Comparison of ENCODE assay signal across 10 cellular contexts in genomic region chr1:77687519-77687906, GRCh38. TPM values are rescaled to one million over a fixed set of nuclear protein-coding genes. Genes with fewer than 3 reads are reported as not detected.
A peak's percentile ranks its signal among the peaks of the same experiment; 100 is the strongest.
DNase-seq lines count a peak whose midpoint lies in the region; ATAC-seq and TF ChIP-seq lines count a peak whose summit lies in the region.
"Had no signal": no experiment of that assay in that cellular context is flagged by ENCODE, and none has a peak within 500 bp of the region (broad histone marks: within the 10 kb centered on the region; RNA-seq: fewer than 3 reads in every experiment).

No MANE protein-coding gene starts in this region.

- H3K9me3 ChIP-seq in NT2/D1 (ENCODE audit: insufficient read depth, low read length) (no peaks in the 10 kb centered on the region), mucosa of descending colon (no peaks in the 10 kb centered on the region)
- H3K9me3 ChIP-seq: vagina had no signal

- intact Hi-C loops in mucosa of descending colon (cut with DNase I, micrococcal nuclease): no loop called here

- H3K4me1 ChIP-seq in NT2/D1 (ENCODE audit: insufficient read depth, insufficient read length) (no peaks in the 10 kb centered on the region), mucosa of descending colon (ENCODE audit: low read depth) (peaks cover 3% of the 10 kb centered on the region)

- POLR2A ChIA-PET in BJ (lab: Charles Lee): no interaction called here

- H3K27me3 ChIP-seq in BJ (ENCODE audit: control insufficient read depth, insufficient read depth, low read length): no peaks in the 10 kb centered on the region
- H3K27me3 ChIP-seq in NT2/D1 (ENCODE audit: insufficient read depth, insufficient read length): no peaks in the 10 kb centered on the region
- H3K27me3 ChIP-seq: vagina had no signal

- no peaks in the 10 kb centered on the region; the same call in 1 of the 2 replicates for H3K36me3 ChIP-seq in BJ (ENCODE audit: control insufficient read depth, insufficient read depth, low read length)
- no peaks in the 10 kb centered on the region for H3K36me3 ChIP-seq in NT2/D1 (ENCODE audit: insufficient read depth, insufficient read length, low read length)
- no peaks in the 10 kb centered on the region for H3K36me3 ChIP-seq in mucosa of descending colon (ENCODE audit: low read depth)
- H3K36me3 ChIP-seq: vagina had no signal

- TF ChIP-seq CTCF in BJ (IDR thresholded peaks at IDR 0.05; ENCODE audit: insufficient read depth, low read depth, low read length) (peak; percentile 29; the same call in 1 of the 2 replicates), epithelial cell of esophagus (IDR thresholded peaks at IDR 0.05; ENCODE audit: insufficient read depth, low read depth, low read length, missing control alignments) (peak; percentile 49), mucosa of descending colon (IDR thresholded peaks at IDR 0.05) (no peak)

- peak overlapping the region; percentile 50 for H3K9ac ChIP-seq in NT2/D1 (ENCODE audit: insufficient read length, low read depth)

- DNase-seq in BJ (ENCODE audit: low read depth): no peak
- DNase-seq in NT2/D1 (ENCODE audit: low read depth, low spot score): peak; percentile 93
- peak; percentile 35 for DNase-seq in epithelial cell of esophagus (ENCODE audit: low read depth)
- peak; percentile 27 to 50 (median 43) for DNase-seq in mucosa of descending colon
- DNase-seq in SW480 (ENCODE audit: low spot score): no peak
- no peak for DNase-seq in SIG-M5 treated with dmso at 0.1 percent for 504 hours (lab: John Stamatoyannopoulos, UW; ENCODE audit: unreplicated experiment)
- no peak for DNase-seq in NK-92 treated with Interleukin-12 subunit alpha and Interleukin-12 subunit beta, amount 100 ng/mL, for 24 hours (lab: John Stamatoyannopoulos, UW)
- DNase-seq: NCI-H524 had no signal

- ATAC-seq in mucosa of descending colon (no peak), HG02938 (IDR thresholded peaks at IDR 0.05; ENCODE audit: unreplicated experiment) (no peak)

- H3K4me3 ChIP-seq in BJ (ENCODE audit: low read depth, low read length) (no peak overlapping the region), NT2/D1 (ENCODE audit: insufficient read length, low read depth) (no peak overlapping the region), epithelial cell of esophagus (ENCODE audit: low read length) (peak overlapping the region; percentile 21), mucosa of descending colon (no peak overlapping the region)

- CTCF ChIA-PET in BJ (lab: Yijun Ruan, JAX): no interaction called here

RNA-seq across cellular contexts. Expression of gene ZZZ3, which starts 5.1 kb away (rescaled TPM):
- polyA plus RNA-seq in BJ (2011; rRNA removed): 14.4 and 30.3 TPM in 2 replicates
- 28.2 and 36.8 TPM in 2 replicates for polyA minus RNA-seq in BJ (2011; rRNA and poly(A)+ RNA removed)
- 10 to 100 TPM; 29.8 to 58.2 (median 37.0) TPM for total RNA-seq in mucosa of descending colon

Comparison
In these comparisons a context has a peak if more than half of its experiments do, and no peak if none do; other contexts are left out.
1. DNase-seq: peak in NT2/D1 (single experiment), epithelial cell of esophagus (single experiment) and mucosa of descending colon (3 of 3); none in BJ (single experiment), SW480 (single experiment), SIG-M5 treated with dmso at 0.1 percent for 504 hours (single experiment) and NK-92 treated with Interleukin-12 subunit alpha and Interleukin-12 subunit beta, amount 100 ng/mL, for 24 hours (single experiment).